In the genomic region with DNA sequence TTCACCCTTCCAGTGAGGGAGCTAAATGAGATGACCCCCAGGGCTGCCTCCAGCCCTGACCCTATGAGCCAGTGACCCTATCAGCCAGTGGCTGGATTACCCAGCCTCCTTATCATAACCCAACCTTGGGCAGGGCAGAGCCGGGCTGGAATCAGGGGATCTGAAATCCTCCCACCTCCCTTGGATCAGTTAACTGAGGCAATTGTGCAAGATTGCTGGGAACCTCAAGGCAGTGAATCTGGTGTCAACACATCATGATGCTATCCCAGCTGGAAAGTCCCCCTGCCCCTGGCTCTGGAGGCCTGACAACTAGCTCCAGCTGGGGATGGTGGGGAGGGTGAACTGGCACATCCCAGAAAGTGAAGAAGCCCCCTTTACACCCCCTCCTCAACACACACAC, we compare ENCODE assay signal across 28 cellular contexts. TPM values are rescaled to one million over a fixed set of nuclear protein-coding genes. Genes with fewer than 3 reads are reported as not detected.
"Had no signal": no experiment of that assay in that cellular context is flagged by ENCODE, and none has a peak within 500 bp of the region (broad histone marks: within the 10 kb centered on the region; RNA-seq: fewer than 3 reads in every experiment).

No MANE protein-coding gene starts in this region.

- H3K4me3 ChIP-seq: dorsolateral prefrontal cortex, mucosa of descending colon, ovary, psoas muscle had no signal

- H3K27me3 ChIP-seq: ovary had no signal

- H3K27ac ChIP-seq: epithelial cell of prostate, ovary had no signal

- H3K9me3 Mint-ChIP-seq: activated CD4-positive, alpha-beta T cell treated with anti-CD3 and anti-CD28 coated beads, Interleukin-2, amount 10 ng/mL, durations not matched to agents 24 days and 14 days; activated CD8-positive, alpha-beta T cell treated with anti-CD3 and anti-CD28 coated beads for 36 hours; activated T-helper 2 cell treated with anti-CD3 and anti-CD28 coated beads, Interferon-gamma antibody, Interleukin-2, Interleukin-4, amounts not matched to agents 10 μg/mL and 5 μg/mL and 100 μg/mL, durations not matched to agents 14 hours and 24 hours and 36 hours; endodermal cell; memory B cell; naive B cell; stimulated activated naive CD8-positive, alpha-beta T cell treated with anti-CD3 and anti-CD28 coated beads, Interleukin-15, amount 100 ng/mL, for 72 hours; type B pancreatic cell had no signal

- DNase-seq: activated CD4-positive, alpha-beta T cell treated with anti-CD3 and anti-CD28 coated beads, Interleukin-2, amount 10 ng/mL, durations not matched to agents 24 days and 14 days; activated CD8-positive, alpha-beta T cell treated with anti-CD3 and anti-CD28 coated beads for 36 hours; activated naive CD4-positive, alpha-beta T cell treated with Interleukin-2 at 50 U/mL for 16 hours; activated T-cell treated with anti-CD3 and anti-CD28 coated beads, Interleukin-2, amount 50 U/mL, for 1 hour; caudate nucleus; dorsolateral prefrontal cortex; endodermal cell; foreskin melanocyte; head of caudate nucleus; kidney glomerular epithelial cell; mucosa of descending colon; naive B cell; ovary; psoas muscle; right cardiac atrium; small intestine; stimulated activated CD4-positive, alpha-beta T cell treated with anti-CD3 and anti-CD28 coated beads, Interleukin-15, amount 100 ng/mL, for 24 hours; stimulated activated CD4-positive, alpha-beta T cell treated with anti-CD3 and anti-CD28 coated beads, Interleukin-4, amount 100 ng/mL, for 1 hour; stimulated activated naive CD8-positive, alpha-beta T cell treated with anti-CD3 and anti-CD28 coated beads, Interleukin-15, amount 100 ng/mL, for 72 hours; T1000 had no signal

- H3K4me3 Mint-ChIP-seq: endodermal cell, type B pancreatic cell had no signal

- H3K27me3 Mint-ChIP-seq: activated CD8-positive, alpha-beta T cell treated with anti-CD3 and anti-CD28 coated beads for 36 hours had no signal

- H3K9me3 ChIP-seq: mucosa of descending colon, ovary, psoas muscle had no signal

- ATAC-seq: activated CD8-positive, alpha-beta T cell treated with anti-CD3 and anti-CD28 coated beads for 36 hours; mucosa of descending colon; psoas muscle; right cardiac atrium; stimulated activated naive CD8-positive, alpha-beta T cell treated with anti-CD3 and anti-CD28 coated beads, Interleukin-15, amount 100 ng/mL, for 72 hours had no signal

- H3K36me3 Mint-ChIP-seq: memory B cell, naive B cell, type B pancreatic cell had no signal

- H3K36me3 ChIP-seq: ovary had no signal

- H3K27ac Mint-ChIP-seq: activated CD4-positive, alpha-beta T cell treated with anti-CD3 and anti-CD28 coated beads, Interleukin-2, amount 10 ng/mL, durations not matched to agents 24 days and 14 days; activated CD8-positive, alpha-beta T cell treated with anti-CD3 and anti-CD28 coated beads for 36 hours; activated T-helper 2 cell treated with anti-CD3 and anti-CD28 coated beads, Interferon-gamma antibody, Interleukin-2, Interleukin-4, amounts not matched to agents 10 μg/mL and 5 μg/mL and 100 μg/mL, durations not matched to agents 14 hours and 24 hours and 36 hours; endodermal cell; memory B cell; type B pancreatic cell had no signal

RNA-seq across cellular contexts. Expression of a gene that starts 6.4 kb away (rescaled TPM):
- total RNA-seq: activated CD4-positive, alpha-beta T cell treated with anti-CD3 and anti-CD28 coated beads, Interleukin-2, amount 10 ng/mL, durations not matched to agents 24 days and 14 days; activated CD8-positive, alpha-beta T cell treated with anti-CD3 and anti-CD28 coated beads for 36 hours; activated T-helper 2 cell treated with anti-CD3 and anti-CD28 coated beads, Interferon-gamma antibody, Interleukin-2, Interleukin-4, amounts not matched to agents 10 μg/mL and 5 μg/mL and 100 μg/mL, durations not matched to agents 14 hours and 24 hours and 36 hours; endodermal cell had no signal

RNA-seq across cellular contexts. Expression of a gene that starts 7.8 kb away (rescaled TPM):
- total RNA-seq: activated CD4-positive, alpha-beta T cell treated with anti-CD3 and anti-CD28 coated beads, Interleukin-2, amount 10 ng/mL, durations not matched to agents 24 days and 14 days; activated CD8-positive, alpha-beta T cell treated with anti-CD3 and anti-CD28 coated beads for 36 hours; activated T-helper 2 cell treated with anti-CD3 and anti-CD28 coated beads, Interferon-gamma antibody, Interleukin-2, Interleukin-4, amounts not matched to agents 10 μg/mL and 5 μg/mL and 100 μg/mL, durations not matched to agents 14 hours and 24 hours and 36 hours; dorsolateral prefrontal cortex; endodermal cell; fibroblast of lung; liver; mucosa of descending colon; ovary; psoas muscle; right cardiac atrium; T-helper 1 cell treated with Interleukin-12 subunit alpha and Interleukin-12 subunit beta and Interleukin-4 antibody, amounts not matched to agents 30 ng/mL and 1 ng/mL, for 36 hours; temporal lobe had no signal
